ENCODE assay signal across 8 cellular contexts in genomic region chrX:17738002-17738713, GRCh38. TPM values are rescaled to one million over a fixed set of nuclear protein-coding genes. Genes with fewer than 3 reads are reported as not detected.
DNase-seq lines count a peak whose midpoint lies in the region; ATAC-seq and TF ChIP-seq lines count a peak whose summit lies in the region.

No MANE protein-coding gene starts in this region.

- no peaks in the 10 kb centered on the region for H3K9me3 ChIP-seq in ES-I3 (ENCODE audit: control insufficient read depth, insufficient read depth, low read length)
- H3K9me3 ChIP-seq in esophagus (ENCODE audit: control insufficient read depth in 2 of 2, insufficient read depth in 1 of 2, low read depth in 1 of 2, low read length in 1 of 2) = peaks cover 0 to 6% of the 10 kb centered on the region in 2 donors
- no peaks in the 10 kb centered on the region for H3K9me3 ChIP-seq in suprapubic skin

- H3K9ac ChIP-seq in ES-I3 (ENCODE audit: low read depth, low read length) = peak overlapping the region; percentile 67; the same call in 1 of the 2 replicates

- H3K9me3 Mint-ChIP-seq in naive thymus-derived CD8-positive, alpha-beta T cell = peaks cover 0 to 3% (median 0%) of the 10 kb centered on the region in 9 donors

- no peak for TF ChIP-seq EP300 in suprapubic skin (IDR thresholded peaks at IDR 0.05)

- peaks cover 6% of the 10 kb centered on the region; the same call in 1 of the 2 replicates for H3K4me1 ChIP-seq in ES-I3 (ENCODE audit: insufficient read depth, low read length)
- H3K4me1 ChIP-seq in esophagus (ENCODE audit: control insufficient read depth in 2 of 2, insufficient read depth in 2 of 2, low read length in 1 of 2) = no peaks in the 10 kb centered on the region
- peaks cover 10% of the 10 kb centered on the region for H3K4me1 ChIP-seq in suprapubic skin

- H3K36me3 ChIP-seq in ES-I3 (ENCODE audit: insufficient read depth, low read length) = no peaks in the 10 kb centered on the region
- no peaks in the 10 kb centered on the region for H3K36me3 ChIP-seq in esophagus (ENCODE audit: control insufficient read depth in 2 of 2, insufficient read depth in 2 of 2, low read length in 1 of 2)
- H3K36me3 ChIP-seq in suprapubic skin = no peaks in the 10 kb centered on the region

- 1 to 28% methylated on average over 38 to 44 of the region's 44 CpGs for WGBS in esophagus, 2 donors
- WGBS in suprapubic skin = 35% methylated on average over 39 of the region's 44 CpGs

- peaks cover 0 to 2% (median 0%) of the 10 kb centered on the region in 5 donors for H3K27me3 Mint-ChIP-seq in naive thymus-derived CD8-positive, alpha-beta T cell

- TF ChIP-seq CTCF in suprapubic skin (IDR thresholded peaks at IDR 0.05) = no peak

- H3K4me3 Mint-ChIP-seq in naive thymus-derived CD8-positive, alpha-beta T cell = peak overlapping the region; percentile 90 to 98 (median 92)

- DNase-seq in NCI-H345 treated with DMSO at 0.1 percent for 48 hours (lab: John Stamatoyannopoulos, UW; ENCODE audit: unreplicated experiment) (peak; percentile 26), activated T-cell treated with anti-CD3 and anti-CD28 coated beads for 24 hours (ENCODE audit: low read depth) (peak; percentile 7), suprapubic skin (ENCODE audit: low spot score in 2 of 2) (no peak), SIG-M5 (lab: John Stamatoyannopoulos, UW) (no peak)
- DNase-seq in naive thymus-derived CD8-positive, alpha-beta T cell = peak in 9 of 10 donors; percentile 12 to 83 (median 70)

- peak; percentile 56 to 73 for ATAC-seq in naive thymus-derived CD8-positive, alpha-beta T cell
- no peak for ATAC-seq in HG02852 (IDR thresholded peaks at IDR 0.05; ENCODE audit: unreplicated experiment)

- peaks cover 16 to 51% (median 37%) of the 10 kb centered on the region in 4 donors for H3K4me1 Mint-ChIP-seq in naive thymus-derived CD8-positive, alpha-beta T cell

- TF ChIP-seq POLR2A in suprapubic skin (IDR thresholded peaks at IDR 0.05) = no peak

- H3K36me3 Mint-ChIP-seq in naive thymus-derived CD8-positive, alpha-beta T cell = peaks cover 0 to 4% (median 0%) of the 10 kb centered on the region in 3 donors

- H3K27ac Mint-ChIP-seq in naive thymus-derived CD8-positive, alpha-beta T cell = peak overlapping the region; percentile 92 to 100 (median 98)

- H3K27me3 ChIP-seq in esophagus (ENCODE audit: control insufficient read depth in 1 of 2, insufficient read depth in 2 of 2, low read length in 2 of 2) = no peaks in the 10 kb centered on the region
- no peaks in the 10 kb centered on the region for H3K27me3 ChIP-seq in suprapubic skin

- H3K4me3 ChIP-seq in esophagus (ENCODE audit: low read depth in 1 of 2, low read length in 2 of 2) = peak overlapping the region; percentile 64 to 66
- peak overlapping the region; percentile 62 for H3K4me3 ChIP-seq in suprapubic skin

- POLR2A ChIA-PET in naive thymus-derived CD8-positive, alpha-beta T cell (lab: Charles Lee) = interaction anchor here (0.9 to 2.0 kb wide), 4 partner anchors 8 to 688 kb away, joined by 3 to 6 read pairs (median 4); partner anchors contain the start of gene CDKL5

- H3K27ac ChIP-seq in esophagus (ENCODE audit: low read depth in 2 of 2, low read length in 1 of 2) = peak overlapping the region; percentile 89 to 94
- H3K27ac ChIP-seq in suprapubic skin = peak overlapping the region; percentile 90

RNA-seq across cellular contexts. Expression of gene SCML1, which starts 0.9 kb away (rescaled TPM):
- 10 to 100 TPM in 1 of 2 donors, 1 to 10 TPM in 1; 5.5 to 12.5 TPM for polyA plus RNA-seq in esophagus
- total RNA-seq in naive thymus-derived CD8-positive, alpha-beta T cell = 10 to 100 TPM; 30.1 to 32.6 TPM
- polyA plus RNA-seq in naive thymus-derived CD8-positive, alpha-beta T cell = 1 to 10 TPM; 6.0 to 7.1 (median 6.1) TPM
- 10 to 100 TPM in 1 of 4 donors, 1 to 10 TPM in 3; 7.3 to 26.7 (median 8.6) TPM for total RNA-seq in suprapubic skin

Comparison
In these comparisons a context has a peak if more than half of its experiments do, and no peak if none do; other contexts are left out.
1. DNase-seq: peak in NCI-H345 treated with DMSO at 0.1 percent for 48 hours (single experiment), activated T-cell treated with anti-CD3 and anti-CD28 coated beads for 24 hours (single experiment) and naive thymus-derived CD8-positive, alpha-beta T cell (9 of 10); none in suprapubic skin (0 of 2) and SIG-M5 (single experiment).